In the genomic region with DNA sequence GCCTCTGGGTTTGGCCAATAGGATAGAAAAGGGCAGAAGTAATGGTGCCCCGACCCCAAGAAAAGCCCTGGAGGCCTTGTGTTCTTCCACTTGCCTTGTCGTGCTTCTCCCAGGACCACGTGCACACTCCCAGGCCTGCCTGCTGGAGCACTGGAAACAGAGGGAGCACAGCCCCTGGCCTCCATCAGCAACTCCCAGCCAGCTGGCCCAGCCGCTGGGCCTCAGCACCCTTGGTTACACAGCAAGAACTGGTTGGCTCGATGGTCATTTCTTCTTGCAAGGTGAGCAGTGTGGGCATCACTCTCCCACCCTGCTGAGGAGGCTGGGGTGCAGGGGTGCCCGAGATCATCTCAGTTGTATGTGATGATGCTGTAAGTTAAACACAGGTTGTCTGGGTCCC, we compare ENCODE assay signal across 29 cellular contexts.
"Had no signal": no experiment of that assay in that cellular context is flagged by ENCODE, and none has a peak within 500 bp of the region (broad histone marks: within the 10 kb centered on the region; RNA-seq: fewer than 3 reads in every experiment).

No MANE protein-coding gene starts in this region.

- H3K9me3 ChIP-seq: neutrophil, ovary, psoas muscle, right lobe of liver, thoracic aorta, thyroid gland had no signal

- H3K4me1 ChIP-seq: parathyroid adenoma, psoas muscle, right lobe of liver, spleen, stomach, thyroid gland, tibial nerve, upper lobe of left lung, vagina had no signal

- H3K27ac ChIP-seq: neutrophil, ovary, parathyroid adenoma, psoas muscle, right lobe of liver, skin epidermis, spleen, stomach, thoracic aorta, thyroid gland, tibial nerve, upper lobe of left lung, vagina had no signal

- H3K36me3 ChIP-seq: neutrophil, ovary, right lobe of liver, spleen, stomach, thoracic aorta, thyroid gland, tibial nerve, upper lobe of left lung, vagina had no signal

- H3K4me3 ChIP-seq: ovary, psoas muscle, right lobe of liver, skin epidermis, smooth muscle cell, spleen, stomach, thoracic aorta, thyroid gland, tibial nerve, upper lobe of left lung, vagina had no signal

- H3K4me1 Mint-ChIP-seq: naive thymus-derived CD8-positive, alpha-beta T cell; nephron progenitor cell; neural crest cell; stimulated activated memory B cell treated with anti-CD40 and anti-IgM and Interleukin-4, amounts not matched to agents 10 μg/mL and 1 μg/mL and 100 μg/mL, for 72 hours had no signal

- H3K27ac Mint-ChIP-seq: naive thymus-derived CD8-positive, alpha-beta T cell; natural killer cell treated with Interleukin-12 subunit alpha and Interleukin-12 subunit beta and Interleukin-15 and Interleukin-18, amount 100 ng/mL, for 72 hours; nephron progenitor cell; progenitor cell of endocrine pancreas; stimulated activated memory B cell treated with anti-CD40 and anti-IgM and Interleukin-4, amounts not matched to agents 10 μg/mL and 1 μg/mL and 100 μg/mL, for 72 hours; stimulated activated naive CD8-positive, alpha-beta T cell treated with anti-CD3 and anti-CD28 coated beads, Interleukin-15, Interleukin-2, amounts not matched to agents 100 ng/mL and 50 ng/mL, for 24 hours had no signal

- ATAC-seq: naive thymus-derived CD8-positive, alpha-beta T cell; natural killer cell treated with Interleukin-12 subunit alpha and Interleukin-12 subunit beta and Interleukin-15 and Interleukin-18, amount 100 ng/mL, for 72 hours; psoas muscle; right cardiac atrium; right lobe of liver; stimulated activated memory B cell treated with anti-CD40 and anti-IgM and Interleukin-4, amounts not matched to agents 10 μg/mL and 1 μg/mL and 100 μg/mL, for 72 hours had no signal

- H3K27me3 ChIP-seq: neutrophil, ovary, right lobe of liver, stomach, thyroid gland, tibial nerve, upper lobe of left lung, vagina had no signal

- H3K27me3 Mint-ChIP-seq: progenitor cell of endocrine pancreas had no signal

- H3K4me3 Mint-ChIP-seq: naive thymus-derived CD8-positive, alpha-beta T cell; natural killer cell treated with Interleukin-12 subunit alpha and Interleukin-12 subunit beta and Interleukin-15 and Interleukin-18, amount 100 ng/mL, for 72 hours; nephron progenitor cell; neural crest cell; stimulated activated memory B cell treated with anti-CD40 and anti-IgM and Interleukin-4, amounts not matched to agents 10 μg/mL and 1 μg/mL and 100 μg/mL, for 72 hours; stimulated activated naive CD8-positive, alpha-beta T cell treated with anti-CD3 and anti-CD28 coated beads, Interleukin-15, Interleukin-2, amounts not matched to agents 100 ng/mL and 50 ng/mL, for 24 hours had no signal

- DNase-seq: naive thymus-derived CD8-positive, alpha-beta T cell; nephron progenitor cell; ovary; psoas muscle; right cardiac atrium; right lobe of liver; spleen; stimulated activated CD4-positive, alpha-beta T cell treated with anti-CD3 and anti-CD28 coated beads, Interleukin-12 subunit alpha, Interleukin-12 subunit beta, amount 100 ng/mL, for 4 hours; stimulated activated CD4-positive, alpha-beta T cell treated with anti-CD3 and anti-CD28 coated beads, Interleukin-1b, Interleukin-23, amount 100 ng/mL, for 48 hours; stimulated activated CD4-positive, alpha-beta T cell treated with anti-CD3 and anti-CD28 coated beads, Interleukin-4, amount 100 ng/mL, for 1 hour; stimulated activated CD4-positive, alpha-beta T cell treated with anti-CD3 and anti-CD28 coated beads, Interleukin-4, amount 100 ng/mL, for 4 hours; stimulated activated CD8-positive, alpha-beta memory T cell treated with anti-CD3 and anti-CD28 coated beads, Interleukin-4, amount 100 ng/mL, for 48 hours; stimulated activated naive CD4-positive, alpha-beta T cell treated with Interleukin-2 at 50 U/mL for 16 hours; stomach; thyroid gland; trophoblast cell had no signal
